Comparison of ENCODE assay signal across 8 cellular contexts in genomic region chr18:22559414-22560282, GRCh38.
DNase-seq lines count a peak whose midpoint lies in the region; ATAC-seq and TF ChIP-seq lines count a peak whose summit lies in the region.

No MANE protein-coding gene starts in this region.

- H3K9me3 ChIP-seq in HUES64 (ENCODE audit: insufficient read depth, low read depth, low read length), result no peaks in the 10 kb centered on the region

- no peaks in the 10 kb centered on the region for H3K4me1 Mint-ChIP-seq in glutamatergic neuron (ENCODE audit: low read depth, unreplicated experiment)

- no peaks in the 10 kb centered on the region for H3K36me3 ChIP-seq in HUES64 (ENCODE audit: insufficient read depth, low read length)

- TF ChIP-seq CTCF in AG09319 (IDR thresholded peaks at IDR 0.05; ENCODE audit: low read depth, low read length), result peak; percentile 38
- TF ChIP-seq CTCF in glutamatergic neuron (IDR thresholded peaks at IDR 0.05; ENCODE audit: partially characterized antibody, unreplicated experiment), result no peak
- TF ChIP-seq CTCF in omental fat pad (IDR thresholded peaks at IDR 0.05), result no peak

- no peak for DNase-seq in AG09319 (ENCODE audit: extremely low read depth, low read depth)
- DNase-seq in activated CD8-positive, alpha-beta memory T cell treated with anti-CD3 and anti-CD28 coated beads, Interleukin-2, amount 50 U/mL, for 4 hours, result peak; percentile 30
- DNase-seq in glutamatergic neuron, result peak; percentile 73
- no peak for DNase-seq in omental fat pad (ENCODE audit: low spot score)
- no peak for DNase-seq in RPMI8226

- WGBS in HUES64, result 1% methylated on average over 64 of the region's 64 CpGs

- H3K27ac Mint-ChIP-seq in glutamatergic neuron (ENCODE audit: unreplicated experiment), result no peak overlapping the region

- peaks cover 30% of the 10 kb centered on the region for H3K4me1 ChIP-seq in HUES64 (ENCODE audit: insufficient read depth, low read length)

- H3K9me3 Mint-ChIP-seq in glutamatergic neuron (ENCODE audit: unreplicated experiment), result no peaks in the 10 kb centered on the region

- peak; percentile 73 for ATAC-seq in omental fat pad (ENCODE audit: low FRiP score)
- ATAC-seq in GM21576 (IDR thresholded peaks at IDR 0.05; ENCODE audit: unreplicated experiment), result no peak
- ATAC-seq in HG03025 (IDR thresholded peaks at IDR 0.05; ENCODE audit: low FRiP score, unreplicated experiment), result no peak

- H3K9ac ChIP-seq in HUES64 (ENCODE audit: low read depth, low read length), result no peak overlapping the region

- H3K4me3 ChIP-seq in HUES64 (ENCODE audit: low read length), result peak overlapping the region; percentile 56

- H3K4me3 Mint-ChIP-seq in glutamatergic neuron (ENCODE audit: unreplicated experiment), result peak overlapping the region; percentile 90

- no peaks in the 10 kb centered on the region for H3K36me3 Mint-ChIP-seq in glutamatergic neuron (ENCODE audit: unreplicated experiment)

- H3K27me3 Mint-ChIP-seq in glutamatergic neuron (ENCODE audit: unreplicated experiment), result peaks cover 4% of the 10 kb centered on the region

- H3K27ac ChIP-seq in HUES64 (ENCODE audit: low read depth, low read length), result no peak overlapping the region

- H3K27me3 ChIP-seq in HUES64 (ENCODE audit: insufficient read depth, low read length), result peaks cover 56% of the 10 kb centered on the region

Comparison
In these comparisons a context has a peak if more than half of its experiments do, and no peak if none do; other contexts are left out.
1. DNase-seq: peak in activated CD8-positive, alpha-beta memory T cell treated with anti-CD3 and anti-CD28 coated beads, Interleukin-2, amount 50 U/mL, for 4 hours (single experiment) and glutamatergic neuron (single experiment); none in AG09319 (single experiment), omental fat pad (single experiment) and RPMI8226 (single experiment).